8 cellular contexts compared by ENCODE assay signal in genomic region chr19:46786236-46787039, GRCh38. TPM values are rescaled to one million over a fixed set of nuclear protein-coding genes. Genes with fewer than 3 reads are reported as not detected.
DNase-seq lines count a peak whose midpoint lies in the region; ATAC-seq and TF ChIP-seq lines count a peak whose summit lies in the region.

No MANE protein-coding gene starts in this region.

- POLR2A ChIA-PET in WTC11 (lab: Charles Lee), result interaction anchor here (0.9 to 1.0 kb wide), 2 partner anchors 10 to 20 kb away, joined by 3 to 8 read pairs; no protein-coding TSS in a partner anchor

- H3K9me3 Mint-ChIP-seq in WTC11, result no peaks in the 10 kb centered on the region

- peaks cover 36% of the 10 kb centered on the region for H3K36me3 Mint-ChIP-seq in WTC11

- H3K4me1 Mint-ChIP-seq in WTC11, result peaks cover 45% of the 10 kb centered on the region

- CTCF ChIA-PET in WTC11 (lab: Charles Lee), result interaction anchor here (1.0 to 3.2 kb wide), 4 partner anchors 19 to 54 kb away, joined by 4 to 22 read pairs (median 10); no protein-coding TSS in a partner anchor

- ATAC-seq in GM19395 (IDR thresholded peaks at IDR 0.05; ENCODE audit: unreplicated experiment), result peak; percentile 47
- ATAC-seq in WTC11, result no peak
- ATAC-seq in GM18858 (IDR thresholded peaks at IDR 0.05; ENCODE audit: unreplicated experiment), result no peak

- H3K27me3 Mint-ChIP-seq in WTC11 (ENCODE audit: low read depth), result peaks cover 16% of the 10 kb centered on the region

- H3K4me3 ChIP-seq in cardiac fibroblast (replicated peaks in 1 of 2; ENCODE audit: low read depth in 2 of 2, low read length in 2 of 2), result peak overlapping the region; percentile 70 to 78

- peak overlapping the region; percentile 92 for H3K27ac Mint-ChIP-seq in WTC11

- no peak for TF ChIP-seq CTCF in WTC11 (IDR thresholded peaks at IDR 0.05)
- no peak for TF ChIP-seq CTCF in cardiac fibroblast (IDR thresholded peaks at IDR 0.05; ENCODE audit: low read depth, low read length)

- peak overlapping the region; percentile 95 for H3K4me3 Mint-ChIP-seq in WTC11

- DNase-seq in AG08396 (ENCODE audit: low spot score) (peak; percentile 88), NCI-H2029 treated with DMSO at 0.1 percent for 48 hours (lab: John Stamatoyannopoulos, UW) (peak; percentile 78), WTC11 (ENCODE audit: low spot score) (peak; percentile 45), cardiac fibroblast (ENCODE audit: low read depth in 2 of 2) (peak; percentile 81 to 88), kidney glomerular epithelial cell (lab: John Stamatoyannopoulos, UW) (peak; percentile 19)
- peak; percentile 89 for DNase-seq in stimulated activated CD4-positive, alpha-beta T cell treated with anti-CD3 and anti-CD28 coated beads, Interleukin-1b, Interleukin-23, amount 100 ng/mL, for 48 hours

TF ChIP-seq in WTC11, 78 proteins besides CTCF, POLR2A, EP300 and RAD21:
- TF ChIP-seq MAX (CRISPR knock-in tag; IDR thresholded peaks at IDR 0.05) (peak; percentile 18; the same call in 1 of the 2 replicates), ARID4B (CRISPR knock-in tag; IDR thresholded peaks at IDR 0.05; ENCODE audit: borderline replicate concordance) (peak; percentile 46; the same call in 1 of the 2 replicates), ZMAT4 (CRISPR knock-in tag; IDR thresholded peaks at IDR 0.05) (no peak), ETV6 (CRISPR knock-in tag; IDR thresholded peaks at IDR 0.05) (peak; percentile 71; the same call in 1 of the 2 replicates), ATF1 (CRISPR knock-in tag; IDR thresholded peaks at IDR 0.05) (no peak), TEAD4 (CRISPR knock-in tag; IDR thresholded peaks at IDR 0.05) (no peak), ZBTB43 (CRISPR knock-in tag; IDR thresholded peaks at IDR 0.05) (no peak), FOXP1 (CRISPR knock-in tag; IDR thresholded peaks at IDR 0.05; ENCODE audit: borderline replicate concordance) (0 out of 2 replicates have a peak, but pooled peaks have one; percentile 45), GABPB1 (CRISPR knock-in tag; IDR thresholded peaks at IDR 0.05) (0 out of 2 replicates have a peak, but pooled peaks have one; percentile 61)

RNA-seq across cellular contexts. Expression of gene SLC1A5, which starts 2.0 kb away (rescaled TPM):
- total RNA-seq in WTC11 (2021), result 173 to 239 TPM (median 187 TPM) in 3 replicates

RNA-seq across cellular contexts. Expression of gene STRN4, which starts 40.2 kb away (rescaled TPM):
- total RNA-seq in WTC11 (2021), result 126 to 144 TPM (median 137 TPM) in 3 replicates

RNA-seq across cellular contexts. Expression of gene FKRP, which starts 40.6 kb away (rescaled TPM):
- total RNA-seq in WTC11 (2021), result 23.4 to 26.1 TPM (median 24.1 TPM) in 3 replicates

Comparison
In these comparisons a context has a peak if more than half of its experiments do, and no peak if none do; other contexts are left out.
1. DNase-seq: peak in every context shown above with its lines; median percentile 89 in stimulated activated CD4-positive, alpha-beta T cell treated with anti-CD3 and anti-CD28 coated beads, Interleukin-1b, Interleukin-23, amount 100 ng/mL, for 48 hours; 88 in AG08396; 84 in cardiac fibroblast; 78 in NCI-H2029 treated with DMSO at 0.1 percent for 48 hours; 45 in WTC11; 19 in kidney glomerular epithelial cell.